8 cellular contexts compared by ENCODE assay signal in the genomic region with DNA sequence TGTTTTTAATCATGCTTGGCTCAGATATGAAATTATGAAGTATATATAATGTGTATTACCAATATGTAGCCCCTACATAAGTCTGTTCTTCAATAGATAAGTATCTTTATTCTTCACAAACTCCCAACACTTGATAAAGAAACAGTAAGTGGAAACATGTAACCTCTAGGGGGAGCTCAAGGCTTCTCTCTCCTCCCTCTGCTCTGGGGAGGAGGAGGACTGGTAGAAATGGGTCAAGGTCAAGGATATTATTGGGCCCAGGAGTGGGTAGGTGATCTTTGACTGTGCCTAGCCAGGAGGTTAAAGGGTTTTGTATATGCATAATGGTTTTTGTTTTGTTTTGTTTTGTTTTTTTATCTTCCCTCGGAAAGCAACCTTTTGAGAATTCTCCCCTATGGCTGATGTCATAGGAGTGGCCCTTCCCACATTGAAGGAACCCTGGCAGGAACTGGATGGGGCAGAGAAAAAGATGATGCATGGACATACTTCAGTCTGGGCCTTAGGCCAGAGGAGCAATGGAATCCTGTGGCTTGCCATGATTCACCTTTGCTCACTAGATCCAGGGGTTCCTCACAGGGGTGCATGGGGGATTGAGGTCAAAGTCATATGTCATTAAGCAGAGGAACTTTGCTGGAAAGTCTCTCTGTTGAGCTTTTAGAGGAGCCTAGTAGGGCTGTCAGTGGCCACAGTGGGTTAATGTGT.
A peak's percentile ranks its signal among the peaks of the same experiment; 100 is the strongest.
DNase-seq lines count a peak whose midpoint lies in the region; ATAC-seq and TF ChIP-seq lines count a peak whose summit lies in the region.

No MANE protein-coding gene starts in this region.

- no peak for ATAC-seq in upper lobe of left lung (ENCODE audit: low FRiP score in 2 of 2)

- H3K9me3 Mint-ChIP-seq in Caco-2 (ENCODE audit: unreplicated experiment), result no peaks in the 10 kb centered on the region

- DNase-seq in Caco-2 (peak in 1 of 2 experiments; percentile 19), GM19240 (ENCODE audit: insufficient read length, low spot score) (peak; percentile 11), NCI-H510A (lab: John Stamatoyannopoulos, UW) (peak; percentile 8), amniotic epithelial cell (ENCODE audit: low read depth) (peak; percentile 52), kidney epithelial cell (ENCODE audit: low read depth) (peak; percentile 49), upper lobe of left lung (no peak), sigmoid colon (no peak)
- no peak for DNase-seq in stimulated activated CD8-positive, alpha-beta memory T cell treated with anti-CD3 and anti-CD28 coated beads, Interleukin-4, amount 100 ng/mL, for 48 hours

- H3K27me3 Mint-ChIP-seq in Caco-2 (ENCODE audit: insufficient read depth, unreplicated experiment), result no peaks in the 10 kb centered on the region

- no peak overlapping the region for H3K27ac Mint-ChIP-seq in Caco-2 (ENCODE audit: unreplicated experiment)

- H3K4me1 Mint-ChIP-seq in Caco-2 (ENCODE audit: low read depth, unreplicated experiment), result no peaks in the 10 kb centered on the region

- H3K4me1 ChIP-seq in Caco-2 (no peaks in the 10 kb centered on the region), upper lobe of left lung (no peaks in the 10 kb centered on the region), sigmoid colon (no peaks in the 10 kb centered on the region)

- no peaks in the 10 kb centered on the region for H3K36me3 Mint-ChIP-seq in Caco-2 (ENCODE audit: insufficient read depth, unreplicated experiment)

- TF ChIP-seq CTCF in Caco-2 (IDR thresholded peaks at IDR 0.05; ENCODE audit: insufficient read depth in 1 of 2, low read depth in 1 of 2, low read length in 1 of 2, severe bottlenecking in 1 of 2, unreplicated experiment in 1 of 2), result peak; percentile 42
- TF ChIP-seq CTCF in kidney epithelial cell (IDR thresholded peaks at IDR 0.05; ENCODE audit: insufficient read depth, low read length, poor library complexity, severe bottlenecking), result peak; percentile 47
- TF ChIP-seq CTCF in upper lobe of left lung (IDR thresholded peaks at IDR 0.05), result peak in 5 of 6 experiments; percentile 4 to 39 (median 27)
- peak in 2 of 4 experiments; percentile 20 to 28 for TF ChIP-seq CTCF in sigmoid colon (IDR thresholded peaks at IDR 0.05)

- H3K36me3 ChIP-seq in Caco-2 (ENCODE audit: control insufficient read depth, insufficient read depth, low read length), result no peaks in the 10 kb centered on the region
- H3K36me3 ChIP-seq in kidney epithelial cell (ENCODE audit: control insufficient read depth, insufficient read depth, low read length), result no peaks in the 10 kb centered on the region
- H3K36me3 ChIP-seq in upper lobe of left lung, result no peaks in the 10 kb centered on the region
- no peaks in the 10 kb centered on the region for H3K36me3 ChIP-seq in sigmoid colon

- no peak for TF ChIP-seq POLR2A in upper lobe of left lung (IDR thresholded peaks at IDR 0.05)
- TF ChIP-seq POLR2A in sigmoid colon (IDR thresholded peaks at IDR 0.05), result no peak

- intact Hi-C loops in Caco-2 (cut with micrococcal nuclease; ENCODE audit: unreplicated experiment), result no loop called here
- intact Hi-C loops in sigmoid colon (cut with DNase I), result no loop called here

- H3K4me3 ChIP-seq in Caco-2 (ENCODE audit: low read depth, low read length) (no peak overlapping the region), kidney epithelial cell (ENCODE audit: low read depth, low read length) (no peak overlapping the region), upper lobe of left lung (no peak overlapping the region), sigmoid colon (no peak overlapping the region)

- H3K27ac ChIP-seq in upper lobe of left lung (no peak overlapping the region), sigmoid colon (no peak overlapping the region)

- H3K27me3 ChIP-seq in Caco-2 (replicated peaks; ENCODE audit: control insufficient read depth, insufficient read depth, low read length) (no peaks in the 10 kb centered on the region), kidney epithelial cell (ENCODE audit: control insufficient read depth, insufficient read depth, low read length) (no peaks in the 10 kb centered on the region), upper lobe of left lung (no peaks in the 10 kb centered on the region), sigmoid colon (no peaks in the 10 kb centered on the region)

- H3K4me3 Mint-ChIP-seq in Caco-2 (ENCODE audit: unreplicated experiment), result no peak overlapping the region

- 64 to 70% methylated on average over 1 of the region's 1 CpG for WGBS in upper lobe of left lung, 2 donors
- 53 to 78% methylated on average over 1 of the region's 1 CpG for WGBS in sigmoid colon, 2 donors

- CTCF ChIA-PET in Caco-2 (lab: Charles Lee), result no interaction called here

- no TSS peak for BruUV-seq in Caco-2 (replicated peaks; lab: Mats Ljungman, UMichigan)

- no peak for TF ChIP-seq EP300 in upper lobe of left lung (IDR thresholded peaks at IDR 0.05)
- TF ChIP-seq EP300 in sigmoid colon (IDR thresholded peaks at IDR 0.05), result no peak

- H3K9me3 ChIP-seq in Caco-2 (no peaks in the 10 kb centered on the region), upper lobe of left lung (no peaks in the 10 kb centered on the region), sigmoid colon (no peaks in the 10 kb centered on the region)

- POLR2A ChIA-PET in Caco-2 (lab: Charles Lee), result no interaction called here

Comparison
In these comparisons a context has a peak if more than half of its experiments do, and no peak if none do; other contexts are left out.
1. DNase-seq: peak in GM19240 (single experiment), NCI-H510A (single experiment), amniotic epithelial cell (single experiment) and kidney epithelial cell (single experiment); none in upper lobe of left lung (0 of 2), sigmoid colon (single experiment) and stimulated activated CD8-positive, alpha-beta memory T cell treated with anti-CD3 and anti-CD28 coated beads, Interleukin-4, amount 100 ng/mL, for 48 hours (single experiment).